8 cellular contexts compared by ENCODE assay signal in genomic region chr11:70204466-70204799, GRCh38. TPM values are rescaled to one million over a fixed set of nuclear protein-coding genes. Genes with fewer than 3 reads are reported as not detected.
DNase-seq lines count a peak whose midpoint lies in the region; ATAC-seq and TF ChIP-seq lines count a peak whose summit lies in the region.

No MANE protein-coding gene starts in this region.

- H3K4me1 ChIP-seq in esophagus (ENCODE audit: control insufficient read depth in 2 of 2, insufficient read depth in 2 of 2, low read length in 1 of 2) (peaks cover 4 to 5% of the 10 kb centered on the region in 2 donors), prostate gland (replicated peaks) (peaks cover 8% of the 10 kb centered on the region)

- no peak for TF ChIP-seq POLR2A in prostate gland (IDR thresholded peaks at IDR 0.05)

- DNase-seq in RWPE1 (ENCODE audit: low spot score) (peak; percentile 16), prostate gland (ENCODE audit: low spot score) (no peak), C1 segment of cervical spinal cord (lab: John Stamatoyannopoulos, UW) (no peak), T1000 (lab: John Stamatoyannopoulos, UW) (no peak)

- H3K9me3 ChIP-seq in esophagus (ENCODE audit: control insufficient read depth in 2 of 2, insufficient read depth in 1 of 2, low read depth in 1 of 2, low read length in 1 of 2) = no peaks in the 10 kb centered on the region
- no peaks in the 10 kb centered on the region for H3K9me3 ChIP-seq in prostate gland

- 24 to 31% methylated on average over 4 of the region's 4 CpGs for WGBS in esophagus, 2 donors
- 27% methylated on average over 4 of the region's 4 CpGs for WGBS in prostate gland

- ATAC-seq in HG03175 (IDR thresholded peaks at IDR 0.05; ENCODE audit: unreplicated experiment) (no peak), HG03108 (IDR thresholded peaks at IDR 0.05; ENCODE audit: unreplicated experiment) (no peak)

- H3K27ac ChIP-seq in RWPE1 (peak overlapping the region; percentile 97), esophagus (ENCODE audit: low read depth in 2 of 2, low read length in 1 of 2) (peak overlapping the region; percentile 92 to 96), prostate gland (peak overlapping the region in 1 of 2 donors; percentile 75)

- H3K4me3 ChIP-seq in GM08714 (ENCODE audit: low read length) (peak overlapping the region; percentile 93), esophagus (ENCODE audit: low read depth in 1 of 2, low read length in 2 of 2) (peak overlapping the region; percentile 84 to 87), prostate gland (peak overlapping the region; percentile 94 to 96)

- H3K27me3 ChIP-seq in esophagus (ENCODE audit: control insufficient read depth in 1 of 2, insufficient read depth in 2 of 2, low read length in 2 of 2) (no peaks in the 10 kb centered on the region), prostate gland (replicated peaks; ENCODE audit: insufficient read depth) (no peaks in the 10 kb centered on the region)

- CTCF ChIA-PET in RWPE1 (lab: Yijun Ruan, JAX) = interaction anchor here (0.5 to 0.7 kb wide), 4 partner anchors 60 to 375 kb away, joined by 3 to 4 read pairs (median 4); no protein-coding TSS in a partner anchor

- intact Hi-C loops in prostate gland (cut with DNase I) = loop anchor here (10.0 kb wide), 1 partner anchor 190 kb away; the partner anchor contains the start of gene CTTN

- TF ChIP-seq CTCF in RWPE1 (conservative IDR thresholded peaks at IDR 0.05; ENCODE audit: low read depth) = no peak
- TF ChIP-seq CTCF in prostate gland (IDR thresholded peaks at IDR 0.05) = no peak

- POLR2A ChIA-PET in RWPE1 (lab: Yijun Ruan, JAX; ENCODE audit: low non-redundant PET) = interaction anchor here (1.1 to 1.5 kb wide), 2 partner anchors 29 to 66 kb away, joined by 3 to 4 read pairs; partner anchors contain the start of gene PPFIA1

- H3K36me3 ChIP-seq in esophagus (ENCODE audit: control insufficient read depth in 2 of 2, insufficient read depth in 2 of 2, low read length in 1 of 2) = peaks cover 11 to 24% of the 10 kb centered on the region in 2 donors
- H3K36me3 ChIP-seq in prostate gland = no peaks in the 10 kb centered on the region

RNA-seq across cellular contexts. Expression of gene FADD, which starts 1.3 kb away (rescaled TPM):
- 10 to 100 TPM in 1 of 2 donors, 1 to 10 TPM in 1; 7.3 to 19.5 TPM for polyA plus RNA-seq in esophagus
- 10 to 100 TPM; 16.0 to 18.4 TPM for total RNA-seq in prostate gland
